In genomic region chr10:31749293-31749692, GRCh38 we compare ENCODE assay signal across 15 cellular contexts.
A peak's percentile ranks its signal among the peaks of the same experiment; 100 is the strongest.
DNase-seq lines count a peak whose midpoint lies in the region; ATAC-seq, FAIRE-seq and TF ChIP-seq lines count a peak whose summit lies in the region.
"Had no signal": no experiment of that assay in that cellular context is flagged by ENCODE, and none has a peak within 500 bp of the region (broad histone marks: within the 10 kb centered on the region; RNA-seq: fewer than 3 reads in every experiment).

No MANE protein-coding gene starts in this region.

- H3K4me2 ChIP-seq in H1 (ENCODE audit: insufficient read depth in 1 of 2, low read depth in 2 of 2, low read length in 2 of 2), result no peak overlapping the region
- H3K4me2 ChIP-seq: A549 had no signal

- no peak overlapping the region for H3K4me3 Mint-ChIP-seq in activated T-cell treated with anti-CD3 and anti-CD28 coated beads, Interleukin-2, amount 50 U/mL, for 72 hours

- no peaks in the 10 kb centered on the region for H4K20me1 ChIP-seq in H1 (replicated peaks in 1 of 2; ENCODE audit: control insufficient read depth in 1 of 2, insufficient read depth in 2 of 2, low read length in 2 of 2)

- H3K79me2 ChIP-seq in H1 (ENCODE audit: control insufficient read depth in 1 of 2, insufficient read depth in 2 of 2, low read length in 2 of 2), result no peaks in the 10 kb centered on the region

- no peak overlapping the region for H4K91ac ChIP-seq in H1 (replicated peaks; ENCODE audit: insufficient read length, low read length)

- no peak for TF ChIP-seq POLR2A in H1 (IDR thresholded peaks at IDR 0.05; ENCODE audit: control extremely low read depth in 1 of 2, low read depth in 2 of 2, low read length in 2 of 2)
- no peak for TF ChIP-seq POLR2A in sigmoid colon (IDR thresholded peaks at IDR 0.05)

- H3K4me1 ChIP-seq in H1 (replicated peaks in 1 of 4; ENCODE audit: control insufficient read depth in 3 of 4, insufficient read depth in 4 of 4, low read length in 3 of 4) (peaks cover 0 to under 1% (median under 1%) of the 10 kb centered on the region in 4 experiments; a peak in 3 of 7 replicates), sigmoid colon (peaks cover 0 to 24% (median 20%) of the 10 kb centered on the region in 4 donors)
- H3K4me1 ChIP-seq: colonic mucosa had no signal

- no peaks in the 10 kb centered on the region for H3K9me3 ChIP-seq in H1 (ENCODE audit: insufficient read depth in 2 of 2, low read depth in 1 of 2, low read length in 1 of 2)
- H3K9me3 ChIP-seq in sigmoid colon, result no peaks in the 10 kb centered on the region
- H3K9me3 ChIP-seq: A549, colonic mucosa, gastroesophageal sphincter had no signal

- TF ChIP-seq EP300 in H1 (IDR thresholded peaks at IDR 0.05; ENCODE audit: borderline replicate concordance in 1 of 2, low read depth in 2 of 2, low read length in 2 of 2) (no peak), sigmoid colon (IDR thresholded peaks at IDR 0.05) (no peak)

- no peak overlapping the region for H3K18ac ChIP-seq in H1 (ENCODE audit: extremely low read depth, low read length)

- no peak overlapping the region for H4K5ac ChIP-seq in H1 (ENCODE audit: insufficient read length, low read depth, low read length)

- H2BK12ac ChIP-seq in H1 (ENCODE audit: low read depth, low read length), result 0 out of 2 replicates have a peak overlapping the region, but pooled peaks have one; percentile 17

- H3K27me3 Mint-ChIP-seq in activated T-cell treated with anti-CD3 and anti-CD28 coated beads, Interleukin-2, amount 50 U/mL, for 72 hours (ENCODE audit: low read depth), result no peaks in the 10 kb centered on the region

- DNase-seq in NCI-H2227 (lab: John Stamatoyannopoulos, UW; ENCODE audit: unreplicated experiment), result peak; percentile 26
- no peak for DNase-seq in NCI-H2227 treated with DMSO at 0.1 percent for 48 hours (lab: John Stamatoyannopoulos, UW)
- peak; percentile 59 for DNase-seq in NCI-H2196 (lab: John Stamatoyannopoulos, UW; ENCODE audit: unreplicated experiment)
- DNase-seq in H1 (ENCODE audit: low read depth in 1 of 2, low spot score in 2 of 2), result no peak
- DNase-seq in activated T-cell treated with anti-CD3 and anti-CD28 coated beads, Interleukin-2, amount 50 U/mL, for 72 hours, result no peak
- DNase-seq in NCI-H1694 (lab: John Stamatoyannopoulos, UW), result no peak
- DNase-seq in sigmoid colon, result no peak
- DNase-seq: activated CD4-positive, alpha-beta T cell treated with anti-CD3 and anti-CD28 coated beads for 48 hours; activated naive CD4-positive, alpha-beta T cell treated with Interleukin-2 at 50 U/mL for 16 hours; colonic mucosa; NCI-H187 treated with DMSO at 0.1 percent for 48 hours had no signal

- no peak for ATAC-seq in activated T-cell treated with anti-CD3 and anti-CD28 coated beads, Interleukin-2, amount 50 U/mL, for 72 hours (replicated peaks in 1 of 2)
- ATAC-seq: A549, gastroesophageal sphincter had no signal

- H3K36me3 ChIP-seq in H1 (ENCODE audit: control insufficient read depth in 2 of 4, insufficient read depth in 4 of 4, low read length in 3 of 4) (no peaks in the 10 kb centered on the region), sigmoid colon (no peaks in the 10 kb centered on the region)
- H3K36me3 ChIP-seq: colonic mucosa, gastroesophageal sphincter had no signal

- H3K9ac ChIP-seq in H1 (replicated peaks in 1 of 4; ENCODE audit: extremely low read depth in 1 of 4, low read depth in 3 of 4, low read length in 3 of 4), result no peak overlapping the region

- H3K23me2 ChIP-seq in H1 (ENCODE audit: low read depth, low read length), result no peaks in the 10 kb centered on the region; the same call in 1 of the 2 replicates

- H3K14ac ChIP-seq in H1 (ENCODE audit: insufficient read length), result no peak overlapping the region

- H3K4me3 ChIP-seq in H1 (ENCODE audit: extremely low read depth in 1 of 4, insufficient read depth in 2 of 4, low read depth in 3 of 4, low read length in 4 of 4) (no peak overlapping the region), skin epidermis (no peak overlapping the region), sigmoid colon (no peak overlapping the region)
- H3K4me3 ChIP-seq: A549, colonic mucosa, gastroesophageal sphincter, lung had no signal

- no peaks in the 10 kb centered on the region for H3K79me1 ChIP-seq in H1 (ENCODE audit: low read depth, low read length)

- 92% methylated on average over 13 of the region's 13 CpGs; no CpG with 5 or more reads in 1 of the 2 experiments for WGBS in H1 (ENCODE audit: extremely low coverage in 1 of 2, insufficient coverage in 1 of 2, insufficient read length in 1 of 2, insufficient replicate concordance in 2 of 2, low coverage in 1 of 2, low lambda C conversion rate in 2 of 2, missing lambda C conversion rate in 1 of 2), 2 experiments
- 82 to 83% methylated on average over 13 of the region's 13 CpGs for WGBS in sigmoid colon, 2 donors

- H3K36me3 Mint-ChIP-seq in activated T-cell treated with anti-CD3 and anti-CD28 coated beads, Interleukin-2, amount 50 U/mL, for 72 hours (ENCODE audit: insufficient read depth in 2 of 2), result no peaks in the 10 kb centered on the region

- POLR2A ChIA-PET in H1 (lab: Charles Lee; ENCODE audit: partially characterized antibody), result interaction anchor here (0.7 to 1.5 kb wide), 3 partner anchors 9 to 26 kb away, joined by 3 read pairs; no protein-coding TSS in a partner anchor

- intact Hi-C loops in sigmoid colon (cut with DNase I), result no loop called here

- H3K27ac Mint-ChIP-seq in activated T-cell treated with anti-CD3 and anti-CD28 coated beads, Interleukin-2, amount 50 U/mL, for 72 hours, result no peak overlapping the region

- H3K27me3 ChIP-seq in H1 (replicated peaks in 1 of 4; ENCODE audit: control insufficient read depth in 3 of 4, extremely low read depth in 1 of 4, insufficient read depth in 3 of 4, low read length in 3 of 4), result no peaks in the 10 kb centered on the region
- H3K27me3 ChIP-seq in sigmoid colon, result no peaks in the 10 kb centered on the region
- H3K27me3 ChIP-seq: colonic mucosa, gastroesophageal sphincter had no signal

- no peak overlapping the region for H4K8ac ChIP-seq in H1 (ENCODE audit: extremely low read depth, insufficient read depth, low read length)

- no peak for FAIRE-seq in H1 (lab: Jason Lieb, UNC)
- FAIRE-seq: A549 had no signal

- H2BK15ac ChIP-seq in H1 (ENCODE audit: low read length), result no peak overlapping the region

- no peak overlapping the region for H2BK5ac ChIP-seq in H1 (ENCODE audit: low read depth, low read length)

- H3K56ac ChIP-seq in H1 (replicated peaks; ENCODE audit: insufficient read length, low read depth, low read length), result no peak overlapping the region

- H2AK5ac ChIP-seq in H1 (ENCODE audit: low read depth, low read length), result no peak overlapping the region

- CTCF ChIA-PET in H1 (lab: Charles Lee; ENCODE audit: partially characterized antibody), result interaction anchor here (0.9 to 4.2 kb wide), 3 partner anchors 9 to 22 kb away, joined by 3 to 23 read pairs (median 18); no protein-coding TSS in a partner anchor

- H2AFZ ChIP-seq in H1 (ENCODE audit: low read length), result no peak overlapping the region

- no peak for TF ChIP-seq RAD21 in H1 (IDR thresholded peaks at IDR 0.05 in 1 of 2, conservative IDR thresholded peaks at IDR 0.05 in 1 of 2; ENCODE audit: low read depth in 2 of 2, low read length in 2 of 2)

- H3K27ac ChIP-seq in H1 (ENCODE audit: low read depth, low read length) (no peak overlapping the region), skin epidermis (peak overlapping the region in 14 of 21 experiments; percentile 8 to 84 (median 68)), sigmoid colon (peak overlapping the region in 2 of 4 donors; percentile 11 to 65)
- H3K27ac ChIP-seq: A549, colonic mucosa had no signal

- H3K4me1 Mint-ChIP-seq in activated T-cell treated with anti-CD3 and anti-CD28 coated beads, Interleukin-2, amount 50 U/mL, for 72 hours (ENCODE audit: low read depth), result peaks cover 31% of the 10 kb centered on the region

- H2BK20ac ChIP-seq in H1 (ENCODE audit: low read length), result no peak overlapping the region

- H2BK120ac ChIP-seq in H1 (replicated peaks; ENCODE audit: low read depth, low read length), result no peak overlapping the region

- H3K9me3 Mint-ChIP-seq in activated T-cell treated with anti-CD3 and anti-CD28 coated beads, Interleukin-2, amount 50 U/mL, for 72 hours, result no peaks in the 10 kb centered on the region

- no peak overlapping the region for H3K23ac ChIP-seq in H1 (ENCODE audit: insufficient read length)

- H3K4ac ChIP-seq in H1 (replicated peaks; ENCODE audit: insufficient read length, low read depth, low read length), result no peak overlapping the region

- no peak for TF ChIP-seq CTCF in H1 (IDR thresholded peaks at IDR 0.05; ENCODE audit: control extremely low read depth in 1 of 3, insufficient read depth in 1 of 3, low read depth in 1 of 3, low read length in 3 of 3)
- no peak for TF ChIP-seq CTCF in sigmoid colon (IDR thresholded peaks at IDR 0.05)

TF ChIP-seq in H1, 55 proteins besides CTCF, POLR2A, EP300 and RAD21:
- no peak for TF ChIP-seq SP2 (IDR thresholded peaks at IDR 0.05; ENCODE audit: low read length)
- no peak for TF ChIP-seq TBP (IDR thresholded peaks at IDR 0.05; ENCODE audit: low read depth, low read length)
- no peak for TF ChIP-seq ASH2L (IDR thresholded peaks at IDR 0.05; ENCODE audit: low read length)
- TF ChIP-seq RFX5 (IDR thresholded peaks at IDR 0.05; ENCODE audit: borderline replicate concordance, low read depth, low read length), result no peak
- no peak for TF ChIP-seq EGR1 (IDR thresholded peaks at IDR 0.05; ENCODE audit: borderline replicate concordance, low read depth, low read length)

Comparison
In these comparisons a context has a peak if more than half of its experiments do, and no peak if none do; other contexts are left out.
1. DNase-seq: peak in NCI-H2227 (single experiment) and NCI-H2196 (single experiment); none in NCI-H2227 treated with DMSO at 0.1 percent for 48 hours (single experiment), H1 (0 of 2), activated T-cell treated with anti-CD3 and anti-CD28 coated beads, Interleukin-2, amount 50 U/mL, for 72 hours (0 of 2), NCI-H1694 (single experiment) and sigmoid colon (single experiment).